Comparison of ENCODE assay signal across 8 cellular contexts in genomic region chr5:42005561-42006153, GRCh38.
A peak's percentile ranks its signal among the peaks of the same experiment; 100 is the strongest.
DNase-seq lines count a peak whose midpoint lies in the region; ATAC-seq and TF ChIP-seq lines count a peak whose summit lies in the region.

No MANE protein-coding gene starts in this region.

- no peaks in the 10 kb centered on the region for H3K9me3 ChIP-seq in uterus

- CTCF ChIA-PET in BJ (lab: Yijun Ruan, JAX) = interaction anchor here (0.7 to 2.5 kb wide), 13 partner anchors 8 to 1848 kb away, joined by 3 to 16 read pairs (median 3); no protein-coding TSS in a partner anchor

- intact Hi-C loops in uterus (cut with DNase I; ENCODE audit: low total_unique reads) = no loop called here

- POLR2A ChIA-PET in BJ (lab: Charles Lee) = no interaction called here

- H3K27me3 ChIP-seq in BJ (ENCODE audit: control insufficient read depth, insufficient read depth, low read length) (no peaks in the 10 kb centered on the region), uterus (no peaks in the 10 kb centered on the region)

- H3K36me3 ChIP-seq in BJ (ENCODE audit: control insufficient read depth, insufficient read depth, low read length) (no peaks in the 10 kb centered on the region), uterus (no peaks in the 10 kb centered on the region)

- no peak for TF ChIP-seq POLR2A in uterus (IDR thresholded peaks at IDR 0.05)

- no peak overlapping the region for H3K27ac ChIP-seq in uterus

- H3K4me1 ChIP-seq in uterus = no peaks in the 10 kb centered on the region

- DNase-seq in BJ (ENCODE audit: low read depth) = no peak
- peak; percentile 37 for DNase-seq in SKM-1 treated with dmso at 0.1 percent for 144 hours (lab: John Stamatoyannopoulos, UW; ENCODE audit: unreplicated experiment)
- peak; percentile 4 for DNase-seq in hepatic stellate cell (ENCODE audit: low spot score)
- DNase-seq in uterus = no peak
- DNase-seq in NK-92 (lab: John Stamatoyannopoulos, UW; ENCODE audit: unreplicated experiment) = no peak
- DNase-seq in effector CD4-positive, alpha-beta T cell = no peak

- ATAC-seq in GM18873 (IDR thresholded peaks at IDR 0.05; ENCODE audit: low FRiP score, unreplicated experiment) = peak; percentile 76
- peak; percentile 76 for ATAC-seq in HG03442 (IDR thresholded peaks at IDR 0.05; ENCODE audit: unreplicated experiment)

- no peak overlapping the region for H3K4me3 ChIP-seq in BJ (ENCODE audit: low read depth, low read length)
- no peak overlapping the region for H3K4me3 ChIP-seq in uterus

- TF ChIP-seq CTCF in BJ (IDR thresholded peaks at IDR 0.05; ENCODE audit: insufficient read depth, low read depth, low read length) = peak; percentile 79
- peak; percentile 25 to 49 (median 36) for TF ChIP-seq CTCF in uterus (IDR thresholded peaks at IDR 0.05)

Comparison
In these comparisons a context has a peak if more than half of its experiments do, and no peak if none do; other contexts are left out.
1. DNase-seq: peak in SKM-1 treated with dmso at 0.1 percent for 144 hours (single experiment) and hepatic stellate cell (single experiment); none in BJ (single experiment), uterus (0 of 2), NK-92 (single experiment) and effector CD4-positive, alpha-beta T cell (single experiment).